9 cellular contexts compared by ENCODE assay signal in the genomic region with DNA sequence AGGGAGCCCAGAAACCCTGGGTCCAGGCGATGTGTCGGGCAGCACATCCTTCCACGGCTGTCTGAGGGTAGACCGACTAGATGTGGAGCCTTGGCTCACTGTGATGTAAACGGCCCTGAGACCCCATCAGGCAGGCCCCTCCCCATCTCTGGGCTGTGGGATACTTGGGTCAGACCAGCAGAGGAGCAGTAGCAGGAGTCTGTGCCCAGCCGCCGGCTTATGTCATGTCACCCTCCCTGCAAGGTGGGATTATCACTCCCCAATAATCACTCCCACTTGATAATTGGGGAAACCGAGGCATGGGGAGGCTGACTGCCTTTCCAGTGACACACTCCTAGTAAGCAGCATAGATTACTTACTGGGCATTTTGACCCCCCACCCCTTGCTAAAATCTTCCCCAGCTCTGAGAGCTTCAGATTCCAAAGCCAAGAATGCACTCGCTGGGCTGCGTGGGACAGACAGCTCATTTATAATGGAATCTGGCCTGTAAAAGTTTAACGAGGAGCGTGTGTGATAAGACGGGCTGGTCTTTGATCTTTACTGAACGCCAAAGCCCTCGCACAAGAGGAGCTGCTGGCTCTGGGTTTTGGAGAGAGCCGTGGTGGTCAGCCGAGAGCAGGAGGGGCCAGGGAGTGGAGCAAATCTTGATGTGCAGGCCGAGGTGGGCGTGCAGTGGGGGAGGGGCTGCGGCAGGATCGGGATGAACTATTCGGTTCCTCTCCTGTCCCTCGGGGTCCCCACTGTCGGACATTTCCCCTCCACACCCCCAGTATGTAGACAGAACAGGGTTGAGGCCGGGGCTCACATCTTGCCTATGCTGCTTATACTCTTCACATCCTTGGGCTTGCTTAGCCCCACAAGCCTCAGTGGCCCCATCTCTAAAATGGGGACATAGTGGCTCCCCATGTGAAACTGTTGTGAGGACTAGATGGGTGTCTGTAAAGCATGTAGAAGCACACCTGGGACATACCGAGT.
DNase-seq lines count a peak whose midpoint lies in the region; ATAC-seq, FAIRE-seq and TF ChIP-seq lines count a peak whose summit lies in the region.
"Had no signal": no experiment of that assay in that cellular context is flagged by ENCODE, and none has a peak within 500 bp of the region (broad histone marks: within the 10 kb centered on the region; RNA-seq: fewer than 3 reads in every experiment).

No MANE protein-coding gene starts in this region.

- no peak for TF ChIP-seq POLR2A in GM12891 (IDR thresholded peaks at IDR 0.05; ENCODE audit: low read depth, low read length)

- H3K9ac ChIP-seq in skeletal muscle satellite cell (ENCODE audit: low read depth, low read length) = peak overlapping the region; percentile 80

- ATAC-seq in stimulated activated naive CD8-positive, alpha-beta T cell treated with anti-CD3 and anti-CD28 coated beads, Interleukin-15, amount 100 ng/mL, for 72 hours = no peak
- ATAC-seq in HG02938 (IDR thresholded peaks at IDR 0.05; ENCODE audit: unreplicated experiment) = no peak

- no peaks in the 10 kb centered on the region for H3K9me3 Mint-ChIP-seq in stimulated activated naive CD8-positive, alpha-beta T cell treated with anti-CD3 and anti-CD28 coated beads, Interleukin-15, amount 100 ng/mL, for 72 hours
- H3K9me3 Mint-ChIP-seq: neural crest cell had no signal

- no peaks in the 10 kb centered on the region for H3K27me3 ChIP-seq in skeletal muscle satellite cell (ENCODE audit: control insufficient read depth, insufficient read depth, low read length)

- H3K27ac Mint-ChIP-seq in stimulated activated naive CD8-positive, alpha-beta T cell treated with anti-CD3 and anti-CD28 coated beads, Interleukin-15, amount 100 ng/mL, for 72 hours = no peak overlapping the region

- no peak overlapping the region for H3K4me3 Mint-ChIP-seq in stimulated activated naive CD8-positive, alpha-beta T cell treated with anti-CD3 and anti-CD28 coated beads, Interleukin-15, amount 100 ng/mL, for 72 hours
- H3K4me3 Mint-ChIP-seq: neural crest cell had no signal

- H3K27me3 Mint-ChIP-seq in stimulated activated naive CD8-positive, alpha-beta T cell treated with anti-CD3 and anti-CD28 coated beads, Interleukin-15, amount 100 ng/mL, for 72 hours = no peaks in the 10 kb centered on the region

- H3K4me2 ChIP-seq in skeletal muscle satellite cell (ENCODE audit: low read length) = peak overlapping the region; percentile 78

- H3K9me3 ChIP-seq in skeletal muscle satellite cell (replicated peaks; ENCODE audit: low read length) = no peaks in the 10 kb centered on the region

- H3K4me3 ChIP-seq in skeletal muscle satellite cell (ENCODE audit: low read length) = peak overlapping the region; percentile 57

- no peak for FAIRE-seq in GM12891 (lab: Jason Lieb, UNC)

- H3K4me1 ChIP-seq in skeletal muscle satellite cell (ENCODE audit: control insufficient read depth, insufficient read depth, low read length) = peaks cover 94% of the 10 kb centered on the region

- no peaks in the 10 kb centered on the region for H3K4me1 Mint-ChIP-seq in stimulated activated naive CD8-positive, alpha-beta T cell treated with anti-CD3 and anti-CD28 coated beads, Interleukin-15, amount 100 ng/mL, for 72 hours

- no peaks in the 10 kb centered on the region for H3K36me3 ChIP-seq in skeletal muscle satellite cell (ENCODE audit: insufficient read depth, low read length)

- DNase-seq in EH (ENCODE audit: low read depth) (peak; percentile 98), SW480 (ENCODE audit: low spot score) (peak; percentile 88), iris pigment epithelial cell (ENCODE audit: low read depth) (peak; percentile 84), GM12891 (ENCODE audit: insufficient read length, low spot score) (no peak), SHP77 treated with DMSO at 0.1 percent for 48 hours (lab: John Stamatoyannopoulos, UW) (no peak)
- DNase-seq in stimulated activated naive CD8-positive, alpha-beta T cell treated with anti-CD3 and anti-CD28 coated beads, Interleukin-15, amount 100 ng/mL, for 72 hours = no peak

TF ChIP-seq in GM12891, 5 proteins besides CTCF, POLR2A, EP300 and RAD21:
- TF ChIP-seq POU2F2 (IDR thresholded peaks at IDR 0.05; ENCODE audit: low read depth, low read length) = no peak
- TF ChIP-seq POLR2AphosphoS5 (IDR thresholded peaks at IDR 0.05; ENCODE audit: low read depth, low read length) = no peak
- TF ChIP-seq SPI1 (IDR thresholded peaks at IDR 0.05; ENCODE audit: low read depth, low read length) = no peak
TF ChIP-seq in GM12891: peak in this region for 0.

Comparison
In these comparisons a context has a peak if more than half of its experiments do, and no peak if none do; other contexts are left out.
1. DNase-seq: peak in EH (single experiment), SW480 (single experiment) and iris pigment epithelial cell (single experiment); none in GM12891 (single experiment), stimulated activated naive CD8-positive, alpha-beta T cell treated with anti-CD3 and anti-CD28 coated beads, Interleukin-15, amount 100 ng/mL, for 72 hours (0 of 2) and SHP77 treated with DMSO at 0.1 percent for 48 hours (single experiment).